Comparison of ENCODE assay signal across 19 cellular contexts in genomic region chr3:76442374-76442915, GRCh38.
"Had no signal": no experiment of that assay in that cellular context is flagged by ENCODE, and none has a peak within 500 bp of the region (broad histone marks: within the 10 kb centered on the region; RNA-seq: fewer than 3 reads in every experiment).

No MANE protein-coding gene starts in this region.

- H3K27me3 Mint-ChIP-seq: activated naive CD4-positive, alpha-beta T cell treated with anti-CD3 and anti-CD28 coated beads, Interleukin-2, amount 50 U/mL, for 24 hours; dendritic cell treated with granulocyte-macrophage colony-stimulating factor and Interleukin-4, amounts not matched to agents 40 ng/mL and 50 ng/mL, for 4 days; memory B cell; naive B cell; type B pancreatic cell had no signal

- H3K4me3 ChIP-seq: adrenal gland, esophagus muscularis mucosa, testis had no signal

- H3K27ac ChIP-seq: adrenal gland, esophagus muscularis mucosa, testis, WERI-Rb-1 had no signal

- H3K36me3 Mint-ChIP-seq: activated naive CD4-positive, alpha-beta T cell treated with anti-CD3 and anti-CD28 coated beads, Interleukin-2, amount 50 U/mL, for 24 hours; immature natural killer cell; memory B cell; naive B cell; stimulated activated effector memory CD8-positive, alpha-beta T cell treated with anti-CD3 and anti-CD28 coated beads, Interleukin-12 subunit alpha, Interleukin-12 subunit beta, amount 100 ng/mL, for 72 hours; type B pancreatic cell had no signal

- H3K36me3 ChIP-seq: adrenal gland, esophagus muscularis mucosa, WERI-Rb-1 had no signal

- H3K9me3 ChIP-seq: adrenal gland, esophagus muscularis mucosa, testis had no signal

- H3K4me3 Mint-ChIP-seq: activated naive CD4-positive, alpha-beta T cell treated with anti-CD3 and anti-CD28 coated beads, Interleukin-2, amount 50 U/mL, for 24 hours; dendritic cell treated with granulocyte-macrophage colony-stimulating factor and Interleukin-4, amounts not matched to agents 40 ng/mL and 50 ng/mL, for 4 days; immature natural killer cell; memory B cell; naive B cell; neural crest cell; stimulated activated effector memory CD8-positive, alpha-beta T cell treated with anti-CD3 and anti-CD28 coated beads, Interleukin-12 subunit alpha, Interleukin-12 subunit beta, amount 100 ng/mL, for 72 hours; type B pancreatic cell had no signal

- FAIRE-seq: endothelial cell of umbilical vein, small intestine had no signal

- H3K27ac Mint-ChIP-seq: activated naive CD4-positive, alpha-beta T cell treated with anti-CD3 and anti-CD28 coated beads, Interleukin-2, amount 50 U/mL, for 24 hours; dendritic cell treated with granulocyte-macrophage colony-stimulating factor and Interleukin-4, amounts not matched to agents 40 ng/mL and 50 ng/mL, for 4 days; immature natural killer cell; memory B cell; naive B cell; stimulated activated effector memory CD8-positive, alpha-beta T cell treated with anti-CD3 and anti-CD28 coated beads, Interleukin-12 subunit alpha, Interleukin-12 subunit beta, amount 100 ng/mL, for 72 hours; type B pancreatic cell had no signal

- ATAC-seq: stimulated activated effector memory CD8-positive, alpha-beta T cell treated with anti-CD3 and anti-CD28 coated beads, Interleukin-12 subunit alpha, Interleukin-12 subunit beta, amount 100 ng/mL, for 72 hours had no signal

- H3K9me3 Mint-ChIP-seq: type B pancreatic cell had no signal

- H3K4me1 Mint-ChIP-seq: activated naive CD4-positive, alpha-beta T cell treated with anti-CD3 and anti-CD28 coated beads, Interleukin-2, amount 50 U/mL, for 24 hours; immature natural killer cell; memory B cell; naive B cell; stimulated activated effector memory CD8-positive, alpha-beta T cell treated with anti-CD3 and anti-CD28 coated beads, Interleukin-12 subunit alpha, Interleukin-12 subunit beta, amount 100 ng/mL, for 72 hours had no signal

- DNase-seq: activated CD4-positive, alpha-beta T cell treated with anti-CD3 and anti-CD28 coated beads for 1 hour; activated CD8-positive, alpha-beta memory T cell treated with anti-CD3 and anti-CD28 coated beads for 24 hours; activated gamma-delta T cell; adrenal gland; effector CD8-positive, alpha-beta T cell; immature natural killer cell; naive B cell; small intestine; stimulated activated CD4-positive, alpha-beta T cell treated with anti-CD3 and anti-CD28 coated beads, Interleukin-4, amount 100 ng/mL, for 24 hours; testis; WERI-Rb-1 had no signal

- H3K27me3 ChIP-seq: adrenal gland, esophagus muscularis mucosa, testis had no signal

- H3K4me1 ChIP-seq: adrenal gland, esophagus muscularis mucosa, testis had no signal
